2 cellular contexts compared by ENCODE assay signal in the genomic region with DNA sequence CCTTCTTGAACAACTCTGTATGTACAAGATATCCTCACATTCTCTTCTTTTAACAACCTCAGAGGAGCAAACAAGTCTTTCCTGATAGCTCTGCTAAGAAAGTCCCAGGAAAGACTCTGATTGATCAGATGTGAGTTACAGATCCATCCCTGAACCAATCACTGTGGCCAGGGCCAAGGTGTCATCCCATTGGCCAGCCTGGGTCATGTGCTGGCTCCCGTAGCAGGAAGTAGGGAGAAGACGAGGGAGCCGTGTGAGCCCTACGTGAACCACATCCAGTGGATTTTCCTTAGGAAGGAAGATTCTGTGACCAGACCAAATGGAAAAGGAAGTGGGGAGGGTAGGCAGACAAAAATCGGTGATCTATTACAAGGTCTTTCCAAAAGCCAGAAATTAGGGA.
TF ChIP-seq lines count a peak whose summit lies in the region.

No MANE protein-coding gene starts in this region.

TF ChIP-seq in IMR-90, 13 proteins besides CTCF, POLR2A, EP300 and RAD21:
- TF ChIP-seq, protein P1, sequence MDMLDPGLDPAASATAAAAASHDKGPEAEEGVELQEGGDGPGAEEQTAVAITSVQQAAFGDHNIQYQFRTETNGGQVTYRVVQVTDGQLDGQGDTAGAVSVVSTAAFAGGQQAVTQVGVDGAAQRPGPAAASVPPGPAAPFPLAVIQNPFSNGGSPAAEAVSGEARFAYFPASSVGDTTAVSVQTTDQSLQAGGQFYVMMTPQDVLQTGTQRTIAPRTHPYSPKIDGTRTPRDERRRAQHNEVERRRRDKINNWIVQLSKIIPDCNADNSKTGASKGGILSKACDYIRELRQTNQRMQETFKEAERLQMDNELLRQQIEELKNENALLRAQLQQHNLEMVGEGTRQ (IDR thresholded peaks at IDR 0.05; ENCODE audit: low read depth, low read length), result peak; percentile 82
- no peak for TF ChIP-seq BHLHE40 (IDR thresholded peaks at IDR 0.05; ENCODE audit: low read depth, low read length)

TF ChIP-seq in WTC11, 78 proteins besides CTCF, POLR2A, EP300 and RAD21:
- TF ChIP-seq, protein P1 (CRISPR knock-in tag; IDR thresholded peaks at IDR 0.05), result peak; percentile 91
- no peak for TF ChIP-seq ELF4 (CRISPR knock-in tag; IDR thresholded peaks at IDR 0.05; ENCODE audit: low read depth)
- no peak for TF ChIP-seq PRRX2 (CRISPR knock-in tag; IDR thresholded peaks at IDR 0.05)
- TF ChIP-seq USF1 (CRISPR knock-in tag; IDR thresholded peaks at IDR 0.05), result peak; percentile 84
- TF ChIP-seq SMAD3 (CRISPR knock-in tag; IDR thresholded peaks at IDR 0.05; ENCODE audit: borderline replicate concordance), result no peak
- no peak for TF ChIP-seq NR3C1 (CRISPR knock-in tag; conservative IDR thresholded peaks at IDR 0.05; ENCODE audit: low read depth)
- TF ChIP-seq, protein P2, sequence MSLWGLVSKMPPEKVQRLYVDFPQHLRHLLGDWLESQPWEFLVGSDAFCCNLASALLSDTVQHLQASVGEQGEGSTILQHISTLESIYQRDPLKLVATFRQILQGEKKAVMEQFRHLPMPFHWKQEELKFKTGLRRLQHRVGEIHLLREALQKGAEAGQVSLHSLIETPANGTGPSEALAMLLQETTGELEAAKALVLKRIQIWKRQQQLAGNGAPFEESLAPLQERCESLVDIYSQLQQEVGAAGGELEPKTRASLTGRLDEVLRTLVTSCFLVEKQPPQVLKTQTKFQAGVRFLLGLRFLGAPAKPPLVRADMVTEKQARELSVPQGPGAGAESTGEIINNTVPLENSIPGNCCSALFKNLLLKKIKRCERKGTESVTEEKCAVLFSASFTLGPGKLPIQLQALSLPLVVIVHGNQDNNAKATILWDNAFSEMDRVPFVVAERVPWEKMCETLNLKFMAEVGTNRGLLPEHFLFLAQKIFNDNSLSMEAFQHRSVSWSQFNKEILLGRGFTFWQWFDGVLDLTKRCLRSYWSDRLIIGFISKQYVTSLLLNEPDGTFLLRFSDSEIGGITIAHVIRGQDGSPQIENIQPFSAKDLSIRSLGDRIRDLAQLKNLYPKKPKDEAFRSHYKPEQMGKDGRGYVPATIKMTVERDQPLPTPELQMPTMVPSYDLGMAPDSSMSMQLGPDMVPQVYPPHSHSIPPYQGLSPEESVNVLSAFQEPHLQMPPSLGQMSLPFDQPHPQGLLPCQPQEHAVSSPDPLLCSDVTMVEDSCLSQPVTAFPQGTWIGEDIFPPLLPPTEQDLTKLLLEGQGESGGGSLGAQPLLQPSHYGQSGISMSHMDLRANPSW (CRISPR knock-in tag; conservative IDR thresholded peaks at IDR 0.05; ENCODE audit: low read depth), result no peak
- TF ChIP-seq, protein P3, sequence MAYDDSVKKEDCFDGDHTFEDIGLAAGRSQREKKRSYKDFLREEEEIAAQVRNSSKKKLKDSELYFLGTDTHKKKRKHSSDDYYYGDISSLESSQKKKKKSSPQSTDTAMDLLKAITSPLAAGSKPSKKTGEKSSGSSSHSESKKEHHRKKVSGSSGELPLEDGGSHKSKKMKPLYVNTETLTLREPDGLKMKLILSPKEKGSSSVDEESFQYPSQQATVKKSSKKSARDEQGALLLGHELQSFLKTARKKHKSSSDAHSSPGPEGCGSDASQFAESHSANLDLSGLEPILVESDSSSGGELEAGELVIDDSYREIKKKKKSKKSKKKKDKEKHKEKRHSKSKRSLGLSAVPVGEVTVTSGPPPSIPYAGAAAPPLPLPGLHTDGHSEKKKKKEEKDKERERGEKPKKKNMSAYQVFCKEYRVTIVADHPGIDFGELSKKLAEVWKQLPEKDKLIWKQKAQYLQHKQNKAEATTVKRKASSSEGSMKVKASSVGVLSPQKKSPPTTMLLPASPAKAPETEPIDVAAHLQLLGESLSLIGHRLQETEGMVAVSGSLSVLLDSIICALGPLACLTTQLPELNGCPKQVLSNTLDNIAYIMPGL (CRISPR knock-in tag; IDR thresholded peaks at IDR 0.05), result no peak
- TF ChIP-seq ZNF425 (CRISPR knock-in tag; conservative IDR thresholded peaks at IDR 0.05), result no peak
- peak; percentile 73 for TF ChIP-seq NFYB (CRISPR knock-in tag; conservative IDR thresholded peaks at IDR 0.05; ENCODE audit: low read depth)
- TF ChIP-seq FOXP1 (CRISPR knock-in tag; IDR thresholded peaks at IDR 0.05; ENCODE audit: borderline replicate concordance), result no peak
TF ChIP-seq in WTC11: peak in this region for 3.
